22 cellular contexts compared by ENCODE assay signal in genomic region chr22:21076907-21077625, GRCh38. TPM values are rescaled to one million over a fixed set of nuclear protein-coding genes. Genes with fewer than 3 reads are reported as not detected.
"Had no signal": no experiment of that assay in that cellular context is flagged by ENCODE, and none has a peak within 500 bp of the region (broad histone marks: within the 10 kb centered on the region; RNA-seq: fewer than 3 reads in every experiment).

No MANE protein-coding gene starts in this region.

- H3K27ac ChIP-seq: KMS-11, RWPE1 had no signal

- ATAC-seq: Panc1, PC-3 had no signal

- H3K4me2 ChIP-seq: KMS-11, SK-N-SH had no signal

- H3K9ac ChIP-seq: KMS-11, SK-N-SH had no signal

- H3K9me3 ChIP-seq: SK-N-SH had no signal

- DNase-seq: IMR-90, Kasumi-1, MM.1S, NCI-H1092 treated with DMSO at 0.1 percent for 48 hours, NCI-H1436, NCI-H187 treated with DMSO at 0.1 percent for 48 hours, NCI-H2029 treated with DMSO at 0.1 percent for 48 hours, NCI-H226, NCI-H446, NCI-H510A, NCI-H524 treated with DMSO at 0.1 percent for 48 hours, NCI-H774, PC-3, SHP77, SK-N-SH, SW 1271 had no signal

RNA-seq across cellular contexts. Expression of gene LRRC74B, which starts 31.3 kb away (rescaled TPM):
- total RNA-seq: HepG2, HT1080, IMR-90, M059J, PC-3 had no signal
- polyA plus RNA-seq: HepG2, IMR-90 had no signal

RNA-seq across cellular contexts. Expression of gene SLC7A4, which starts 44.7 kb away (rescaled TPM):
- total RNA-seq: HepG2, HT1080, IMR-90, M059J, PC-3 had no signal
- polyA plus RNA-seq: HepG2 had no signal
